Comparison of ENCODE assay signal across 22 cellular contexts in the genomic region with DNA sequence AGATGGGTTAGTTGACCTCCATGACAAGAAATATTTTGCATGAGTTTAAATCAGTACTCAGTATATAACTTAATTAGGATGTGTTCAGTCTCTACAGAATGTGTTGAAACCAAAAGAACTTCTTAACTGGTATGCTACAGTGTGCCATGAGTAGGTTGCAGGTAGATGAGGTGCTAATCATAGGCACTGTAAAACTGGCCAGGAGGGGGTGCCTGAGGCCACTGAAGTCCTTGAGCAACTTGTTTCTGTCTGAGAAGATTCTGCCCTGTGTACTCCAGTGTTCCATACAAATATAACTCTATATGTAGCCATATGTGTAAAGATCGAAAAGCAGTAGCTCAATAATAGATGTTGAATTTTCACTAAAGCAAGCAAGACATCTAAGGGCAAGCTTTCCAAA.
DNase-seq lines count a peak whose midpoint lies in the region; ATAC-seq, FAIRE-seq and TF ChIP-seq lines count a peak whose summit lies in the region.
"Had no signal": no experiment of that assay in that cellular context is flagged by ENCODE, and none has a peak within 500 bp of the region (broad histone marks: within the 10 kb centered on the region; RNA-seq: fewer than 3 reads in every experiment).

No MANE protein-coding gene starts in this region.

- no peaks in the 10 kb centered on the region for H3K27me3 ChIP-seq in HepG2 (ENCODE audit: control insufficient read depth in 1 of 2, insufficient read depth in 2 of 2, low read length in 2 of 2)
- H3K27me3 ChIP-seq in right lobe of liver = no peaks in the 10 kb centered on the region
- H3K27me3 ChIP-seq in WERI-Rb-1 (ENCODE audit: insufficient read depth, low read depth, severe bottlenecking) = no peaks in the 10 kb centered on the region
- H3K27me3 ChIP-seq: ascending aorta, ovary had no signal

- no peaks in the 10 kb centered on the region for H3K79me2 ChIP-seq in HepG2 (ENCODE audit: insufficient read depth, low read length)

- no peak overlapping the region for H2AFZ ChIP-seq in HepG2 (ENCODE audit: low read length)

- H3K4me1 ChIP-seq in HepG2 (ENCODE audit: insufficient read depth, low read length) (no peaks in the 10 kb centered on the region), right lobe of liver (no peaks in the 10 kb centered on the region)
- H3K4me1 ChIP-seq: ascending aorta, lower lobe of right lung had no signal

- H3K9ac ChIP-seq in HepG2 (ENCODE audit: insufficient read depth, low read depth, low read length) = no peak overlapping the region

- POLR2A ChIA-PET in HepG2 (lab: Yijun Ruan, JAX) = no interaction called here

- TF ChIP-seq CTCF in HepG2 (CRISPR knock-in tag; IDR thresholded peaks at IDR 0.05) (no peak), right lobe of liver (IDR thresholded peaks at IDR 0.05) (no peak), WERI-Rb-1 (IDR thresholded peaks at IDR 0.05; ENCODE audit: low read depth, low read length) (peak; percentile 19; the same call in 1 of the 2 replicates)

- DNase-seq in HepG2 (ENCODE audit: low spot score) (peak; percentile 1), right lobe of liver (no peak), WERI-Rb-1 (peak; percentile 22), erythroblast (lab: John Stamatoyannopoulos, UW) (peak; percentile 2 to 7), NOMO-1 treated with dmso at 0.1 percent for 144 hours (lab: John Stamatoyannopoulos, UW; ENCODE audit: unreplicated experiment) (no peak), DMS153 (lab: John Stamatoyannopoulos, UW) (no peak), EL (no peak)
- DNase-seq: activated CD4-positive, alpha-beta T cell treated with anti-CD3 and anti-CD28 coated beads, Interleukin-2, amount 50 U/mL, for 1 hour; activated naive CD4-positive, alpha-beta T cell treated with Interleukin-2 at 50 U/mL for 16 hours; activated T-cell treated with anti-CD3 and anti-CD28 coated beads for 4 hours; CD4-positive, alpha-beta T cell; lower lobe of right lung; NCI-H1436; NCI-H774; ovary; stimulated activated CD4-positive, alpha-beta T cell treated with anti-CD3 and anti-CD28 coated beads, Interleukin-1b, Interleukin-23, amount 100 ng/mL, for 48 hours; stimulated activated naive CD8-positive, alpha-beta T cell treated with anti-CD3 and anti-CD28 coated beads, Interleukin-15, amount 100 ng/mL, for 72 hours had no signal

- TF ChIP-seq RAD21 in HepG2 (CRISPR knock-in tag; IDR thresholded peaks at IDR 0.05) = no peak

- H3K4me3 ChIP-seq in HepG2 (replicated peaks in 1 of 3; ENCODE audit: insufficient read depth in 1 of 3, low read depth in 2 of 3, low read length in 3 of 3) (no peak overlapping the region), right lobe of liver (no peak overlapping the region), WERI-Rb-1 (ENCODE audit: low read depth, low read length) (no peak overlapping the region)
- H3K4me3 ChIP-seq: ascending aorta, coronary artery, lower lobe of right lung, ovary had no signal

- CTCF ChIA-PET in HepG2 (lab: Yijun Ruan, JAX; ENCODE audit: low intra/inter-chr PET ratio, low total read pairs) = interaction anchor here (1.2 kb wide), 1 partner anchor 536 kb away, joined by 3 read pairs; no protein-coding TSS in a partner anchor

- H4K20me1 ChIP-seq in HepG2 (ENCODE audit: insufficient read depth, low read length) = no peaks in the 10 kb centered on the region

- in situ Hi-C loops in HepG2 (cut with HindIII; ENCODE audit: extremely low pct_ligation_motif_present, low pct_unique_long_range_greater_than_20kb) = no loop called here

- TF ChIP-seq EP300 in HepG2 (IDR thresholded peaks at IDR 0.05; ENCODE audit: low read depth in 2 of 2, low read length in 2 of 2) (no peak), HepG2 (CRISPR knock-in tag; IDR thresholded peaks at IDR 0.05; ENCODE audit: borderline replicate concordance) (no peak)

- intact Hi-C loops in HepG2 (cut with micrococcal nuclease; ENCODE audit: unreplicated experiment) (no loop called here), right lobe of liver (cut with DNase I) (no loop called here)

- BruUV-seq in HepG2 (replicated peaks; lab: Mats Ljungman, UMichigan) = no TSS peak

- H3K9me3 ChIP-seq in HepG2 (ENCODE audit: low read length) = no peaks in the 10 kb centered on the region
- H3K9me3 ChIP-seq in right lobe of liver = no peaks in the 10 kb centered on the region
- H3K9me3 ChIP-seq in WERI-Rb-1 (ENCODE audit: severe bottlenecking) = no peaks in the 10 kb centered on the region
- H3K9me3 ChIP-seq: ascending aorta, lower lobe of right lung, ovary had no signal

- ATAC-seq in HepG2 (no peak), right lobe of liver (no peak), HG03280 (IDR thresholded peaks at IDR 0.05; ENCODE audit: unreplicated experiment) (no peak)
- ATAC-seq: lower lobe of right lung; stimulated activated naive CD8-positive, alpha-beta T cell treated with anti-CD3 and anti-CD28 coated beads, Interleukin-15, amount 100 ng/mL, for 72 hours had no signal

- FAIRE-seq in HepG2 (lab: Jason Lieb, UNC) = no peak
- FAIRE-seq: HTR-8/SVneo had no signal

- H3K27ac ChIP-seq in HepG2 (ENCODE audit: extremely low read length, insufficient read depth, low read length) (no peak overlapping the region), right lobe of liver (no peak overlapping the region), WERI-Rb-1 (no peak overlapping the region)
- H3K27ac ChIP-seq: ascending aorta, coronary artery, epithelial cell of prostate, lower lobe of right lung, ovary had no signal

- TF ChIP-seq POLR2A in HepG2 (IDR thresholded peaks at IDR 0.05; ENCODE audit: insufficient read depth in 1 of 2, low read depth in 2 of 2, low read length in 2 of 2) (no peak), right lobe of liver (IDR thresholded peaks at IDR 0.05) (no peak), erythroblast (IDR thresholded peaks at IDR 0.05; ENCODE audit: low read length) (no peak)

- no peak overlapping the region for H3K4me2 ChIP-seq in HepG2 (ENCODE audit: low read depth, low read length)

- H3K36me3 ChIP-seq in HepG2 (replicated peaks in 1 of 2; ENCODE audit: control insufficient read depth in 1 of 2, insufficient read depth in 2 of 2, low read length in 2 of 2) = no peaks in the 10 kb centered on the region
- H3K36me3 ChIP-seq in right lobe of liver = no peaks in the 10 kb centered on the region
- H3K36me3 ChIP-seq in WERI-Rb-1 = no peaks in the 10 kb centered on the region
- H3K36me3 ChIP-seq: ascending aorta, lower lobe of right lung, ovary had no signal

- WGBS in HepG2 (ENCODE audit: low lambda C conversion rate) = 83% methylated on average over 1 of the region's 1 CpG
- 64% methylated on average over 1 of the region's 1 CpG for WGBS in right lobe of liver (ENCODE audit: insufficient coverage, low coverage, low lambda C conversion rate, missing lambda C conversion rate)

TF ChIP-seq in HepG2, 621 proteins besides CTCF, POLR2A, EP300 and RAD21:
- peak; percentile 23; the same call in 1 of the 2 replicates for TF ChIP-seq STAG1 (CRISPR knock-in tag; IDR thresholded peaks at IDR 0.05)
- TF ChIP-seq, protein P1, sequence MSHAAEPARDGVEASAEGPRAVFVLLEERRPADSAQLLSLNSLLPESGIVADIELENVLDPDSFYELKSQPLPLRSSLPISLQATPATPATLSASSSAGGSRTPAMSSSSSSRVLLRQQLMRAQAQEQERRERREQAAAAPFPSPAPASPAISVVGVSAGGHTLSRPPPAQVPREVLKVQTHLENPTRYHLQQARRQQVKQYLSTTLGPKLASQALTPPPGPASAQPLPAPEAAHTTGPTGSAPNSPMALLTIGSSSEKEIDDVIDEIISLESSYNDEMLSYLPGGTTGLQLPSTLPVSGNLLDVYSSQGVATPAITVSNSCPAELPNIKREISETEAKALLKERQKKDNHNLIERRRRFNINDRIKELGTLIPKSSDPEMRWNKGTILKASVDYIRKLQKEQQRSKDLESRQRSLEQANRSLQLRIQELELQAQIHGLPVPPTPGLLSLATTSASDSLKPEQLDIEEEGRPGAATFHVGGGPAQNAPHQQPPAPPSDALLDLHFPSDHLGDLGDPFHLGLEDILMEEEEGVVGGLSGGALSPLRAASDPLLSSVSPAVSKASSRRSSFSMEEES (CRISPR knock-in tag; IDR thresholded peaks at IDR 0.05) = no peak
TF ChIP-seq in HepG2: peak in this region for 1.

Comparison
In these comparisons a context has a peak if more than half of its experiments do, and no peak if none do; other contexts are left out.
1. DNase-seq: peak in HepG2 (single experiment), WERI-Rb-1 (single experiment) and erythroblast (2 of 2); none in right lobe of liver (0 of 3), NOMO-1 treated with dmso at 0.1 percent for 144 hours (single experiment), DMS153 (single experiment) and EL (single experiment).